ENCODE assay signal across 6 cellular contexts in the genomic region with DNA sequence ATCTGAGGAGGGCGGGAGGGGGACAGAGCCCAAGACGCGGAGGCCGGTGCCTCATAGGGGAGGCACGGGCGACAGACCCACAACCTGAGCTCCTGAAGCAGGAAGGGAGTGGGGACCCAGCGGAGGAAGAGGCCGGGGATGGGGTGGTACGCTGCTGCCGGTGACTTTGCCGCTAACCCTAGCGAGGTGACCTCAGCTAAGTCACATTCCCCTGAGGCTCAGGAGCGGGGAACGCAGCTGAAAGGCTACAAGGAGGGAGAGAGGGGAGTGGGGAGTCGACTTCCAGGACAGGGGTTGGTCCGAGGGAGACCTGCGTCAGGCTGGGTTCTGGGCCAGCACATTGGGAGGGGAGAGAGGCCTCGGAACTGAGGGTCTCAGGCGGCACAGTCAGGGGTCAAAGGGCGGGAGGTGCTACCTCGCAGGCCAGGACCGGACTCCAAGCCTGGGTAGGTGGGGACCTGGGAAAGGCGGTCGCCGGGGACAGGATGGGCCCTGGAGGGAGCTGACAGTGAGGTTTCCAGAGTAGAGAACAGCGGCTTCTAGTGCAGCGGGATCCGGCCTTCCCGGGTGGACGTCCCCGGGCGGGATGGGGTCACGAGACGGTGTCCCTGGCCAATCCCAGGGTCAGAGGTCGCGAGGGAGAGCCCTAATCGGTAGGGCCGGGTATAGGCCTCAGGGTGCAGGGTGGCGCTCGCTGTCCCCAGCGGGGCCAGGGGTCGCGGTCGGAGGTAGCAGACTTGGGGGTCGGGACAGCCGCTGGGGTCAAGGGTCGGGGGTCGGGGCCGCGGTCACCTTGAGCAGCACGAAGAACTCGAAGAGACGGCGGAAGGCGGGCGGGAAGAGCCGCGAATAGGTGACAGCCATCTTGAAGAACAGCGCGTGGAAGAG. TPM values are rescaled to one million over a fixed set of nuclear protein-coding genes. Genes with fewer than 3 reads are reported as not detected.
DNase-seq lines count a peak whose midpoint lies in the region; ATAC-seq, FAIRE-seq and TF ChIP-seq lines count a peak whose summit lies in the region.

No MANE protein-coding gene starts in this region.

- H3K9me3 ChIP-seq in WERI-Rb-1 (ENCODE audit: severe bottlenecking) (no peaks in the 10 kb centered on the region), keratinocyte (ENCODE audit: control insufficient read depth, low read depth, low read length) (no peaks in the 10 kb centered on the region)

- H3K4me1 ChIP-seq in keratinocyte (ENCODE audit: control insufficient read depth, extremely low read depth, insufficient read depth, low read length): peaks cover 38% of the 10 kb centered on the region

- H4K20me1 ChIP-seq in keratinocyte (ENCODE audit: control insufficient read depth, extremely low read depth, insufficient read depth, low read length): peaks cover 31% of the 10 kb centered on the region

- TF ChIP-seq CTCF in WERI-Rb-1 (IDR thresholded peaks at IDR 0.05; ENCODE audit: low read depth, low read length) (no peak), keratinocyte (optimal IDR thresholded peaks at IDR 0.05 in 1 of 3, IDR thresholded peaks at IDR 0.05 in 1 of 3, conservative IDR thresholded peaks at IDR 0.05 in 1 of 3; ENCODE audit: extremely low read depth in 1 of 3, insufficient read depth in 2 of 3, low read length in 3 of 3) (no peak)

- H3K27ac ChIP-seq in WERI-Rb-1 (peak overlapping the region; percentile 89), keratinocyte (ENCODE audit: control insufficient read depth, insufficient read depth, low read length) (peak overlapping the region; percentile 99)

- H3K27me3 ChIP-seq in WERI-Rb-1 (ENCODE audit: insufficient read depth, low read depth, severe bottlenecking) (no peaks in the 10 kb centered on the region), keratinocyte (ENCODE audit: control insufficient read depth, extremely low read depth, insufficient read depth, low read length) (no peaks in the 10 kb centered on the region)

- H3K4me3 ChIP-seq in WERI-Rb-1 (ENCODE audit: low read depth, low read length): peak overlapping the region; percentile 69
- H3K4me3 ChIP-seq in keratinocyte (ENCODE audit: control insufficient read depth in 2 of 3, extremely low read depth in 1 of 3, insufficient read depth in 2 of 3, low read depth in 1 of 3, low read length in 3 of 3): peak overlapping the region; percentile 68 to 95 (median 71)

- H3K9me1 ChIP-seq in keratinocyte (ENCODE audit: control insufficient read depth, extremely low read depth, insufficient read depth, low read length): peaks cover 4% of the 10 kb centered on the region

- peak overlapping the region; percentile 68 for H3K4me2 ChIP-seq in keratinocyte (ENCODE audit: control insufficient read depth, extremely low read depth, insufficient read depth, low read depth, low read length)

- peak overlapping the region; percentile 91 for H3K9ac ChIP-seq in keratinocyte (ENCODE audit: control insufficient read depth, extremely low read depth, insufficient read depth, low read length)

- no peak for ATAC-seq in HG02870 (IDR thresholded peaks at IDR 0.05; ENCODE audit: unreplicated experiment)

- peak; percentile 41 for DNase-seq in ELR (ENCODE audit: low read depth)
- no peak for DNase-seq in WERI-Rb-1
- DNase-seq in keratinocyte (ENCODE audit: low read depth, low spot score): no peak
- no peak for DNase-seq in globus pallidus (ENCODE audit: low spot score)
- DNase-seq in iPS-NIHi11 (ENCODE audit: low spot score): no peak

- H3K36me3 ChIP-seq in WERI-Rb-1 (peaks cover 24% of the 10 kb centered on the region), keratinocyte (ENCODE audit: control insufficient read depth in 2 of 2, extremely low read depth in 1 of 2, insufficient read depth in 2 of 2, low read length in 2 of 2) (peaks cover 0 to 1% of the 10 kb centered on the region in 2 experiments)

- no peak overlapping the region for H2AFZ ChIP-seq in keratinocyte (ENCODE audit: control insufficient read depth, low read length)

- FAIRE-seq in keratinocyte (lab: Jason Lieb, UNC): no peak

- peaks cover 57% of the 10 kb centered on the region for H3K79me2 ChIP-seq in keratinocyte (ENCODE audit: control insufficient read depth, insufficient read depth, low read length)

- dilution Hi-C loops in keratinocyte (cut with MboI; ENCODE audit: extremely low pct_ligation_motif_present, low sequenced_read_pairs): no loop called here

RNA-seq across cellular contexts. Expression of gene TMEM259, which starts 0.7 kb away (rescaled TPM):
- polyA plus RNA-seq in keratinocyte: 61.5 to 136 TPM (median 88.0 TPM) in 3 replicates
- 20.3 TPM for polyA plus RNA-seq in keratinocyte (2011; ENCODE audit: low read depth)
- 27.0 and 52.9 TPM in 2 replicates for polyA plus RNA-seq in keratinocyte (2011; cell fraction: cytosol; rRNA removed)
- 272 and 345 TPM in 2 replicates for polyA plus RNA-seq in keratinocyte (2011; cell fraction: nucleus; rRNA removed)
- 73.6 and 95.3 TPM in 2 replicates for polyA plus RNA-seq in keratinocyte (2012; ENCODE audit: low replicate concordance)
- polyA minus RNA-seq in keratinocyte: 51.8 to 216 TPM (median 62.8 TPM) in 3 replicates
- 53.9 TPM for polyA minus RNA-seq in keratinocyte (2011; cell fraction: cytosol; rRNA and poly(A)+ RNA removed)
- polyA minus RNA-seq in keratinocyte (2011; cell fraction: nucleus; rRNA and poly(A)+ RNA removed): 66.9 and 74.8 TPM in 2 replicates

RNA-seq across cellular contexts. Expression of gene RNU6-2, which starts 1.1 kb away (rescaled TPM):
- not detected in 3 replicates for polyA plus RNA-seq in keratinocyte
- polyA plus RNA-seq in keratinocyte (2011; ENCODE audit: low read depth): not detected
- polyA plus RNA-seq in keratinocyte (2011; cell fraction: cytosol; rRNA removed): not detected in 2 replicates
- polyA plus RNA-seq in keratinocyte (2011; cell fraction: nucleus; rRNA removed): not detected in 2 replicates
- not detected in 2 replicates for polyA plus RNA-seq in keratinocyte (2012; ENCODE audit: low replicate concordance)
- not detected in 3 replicates for polyA minus RNA-seq in keratinocyte
- not detected for polyA minus RNA-seq in keratinocyte (2011; cell fraction: cytosol; rRNA and poly(A)+ RNA removed)
- not detected in 2 replicates for polyA minus RNA-seq in keratinocyte (2011; cell fraction: nucleus; rRNA and poly(A)+ RNA removed)

RNA-seq across cellular contexts. Expression of gene CNN2, which starts 6.2 kb away (rescaled TPM):
- 105 to 495 TPM (median 136 TPM) in 3 replicates for polyA plus RNA-seq in keratinocyte
- 186 TPM for polyA plus RNA-seq in keratinocyte (2011; ENCODE audit: low read depth)
- polyA plus RNA-seq in keratinocyte (2011; cell fraction: cytosol; rRNA removed): 254 and 453 TPM in 2 replicates
- polyA plus RNA-seq in keratinocyte (2011; cell fraction: nucleus; rRNA removed): 183 and 199 TPM in 2 replicates
- polyA plus RNA-seq in keratinocyte (2012; ENCODE audit: low replicate concordance): 103 and 434 TPM in 2 replicates
- polyA minus RNA-seq in keratinocyte: 315 to 953 TPM (median 352 TPM) in 3 replicates
- 700 TPM for polyA minus RNA-seq in keratinocyte (2011; cell fraction: cytosol; rRNA and poly(A)+ RNA removed)
- polyA minus RNA-seq in keratinocyte (2011; cell fraction: nucleus; rRNA and poly(A)+ RNA removed): 110 and 152 TPM in 2 replicates

RNA-seq across cellular contexts. Expression of gene ABCA7, which starts 19.7 kb away (rescaled TPM):
- 7.4 to 11.0 TPM (median 7.9 TPM) in 3 replicates for polyA plus RNA-seq in keratinocyte
- polyA plus RNA-seq in keratinocyte (2011; ENCODE audit: low read depth): 19.5 TPM
- 2.5 and 4.0 TPM in 2 replicates for polyA plus RNA-seq in keratinocyte (2011; cell fraction: cytosol; rRNA removed)
- 52.2 and 76.0 TPM in 2 replicates for polyA plus RNA-seq in keratinocyte (2011; cell fraction: nucleus; rRNA removed)
- 24.8 and 30.3 TPM in 2 replicates for polyA plus RNA-seq in keratinocyte (2012; ENCODE audit: low replicate concordance)
- 15.3 to 35.6 TPM (median 15.8 TPM) in 3 replicates for polyA minus RNA-seq in keratinocyte
- polyA minus RNA-seq in keratinocyte (2011; cell fraction: cytosol; rRNA and poly(A)+ RNA removed): 27.8 TPM
- polyA minus RNA-seq in keratinocyte (2011; cell fraction: nucleus; rRNA and poly(A)+ RNA removed): 58.4 and 58.8 TPM in 2 replicates

RNA-seq across cellular contexts. Expression of gene GRIN3B, which starts 20.0 kb away (rescaled TPM):
- 0.20 to 1.9 TPM (median 0.84 TPM) in 3 replicates for polyA plus RNA-seq in keratinocyte
- 0.12 TPM for polyA plus RNA-seq in keratinocyte (2011; ENCODE audit: low read depth)
- 0.11 and 0.79 TPM in 2 replicates for polyA plus RNA-seq in keratinocyte (2011; cell fraction: cytosol; rRNA removed)
- 2.7 and 8.4 TPM in 2 replicates for polyA plus RNA-seq in keratinocyte (2011; cell fraction: nucleus; rRNA removed)
- polyA plus RNA-seq in keratinocyte (2012; ENCODE audit: low replicate concordance): 0.76 and 0.95 TPM in 2 replicates
- 0.22 to 1.5 TPM (median 0.56 TPM) in 3 replicates for polyA minus RNA-seq in keratinocyte
- 2.5 TPM for polyA minus RNA-seq in keratinocyte (2011; cell fraction: cytosol; rRNA and poly(A)+ RNA removed)
- 3.4 TPM in 2 replicates for polyA minus RNA-seq in keratinocyte (2011; cell fraction: nucleus; rRNA and poly(A)+ RNA removed)
